ENCODE assay signal across 24 cellular contexts in the genomic region with DNA sequence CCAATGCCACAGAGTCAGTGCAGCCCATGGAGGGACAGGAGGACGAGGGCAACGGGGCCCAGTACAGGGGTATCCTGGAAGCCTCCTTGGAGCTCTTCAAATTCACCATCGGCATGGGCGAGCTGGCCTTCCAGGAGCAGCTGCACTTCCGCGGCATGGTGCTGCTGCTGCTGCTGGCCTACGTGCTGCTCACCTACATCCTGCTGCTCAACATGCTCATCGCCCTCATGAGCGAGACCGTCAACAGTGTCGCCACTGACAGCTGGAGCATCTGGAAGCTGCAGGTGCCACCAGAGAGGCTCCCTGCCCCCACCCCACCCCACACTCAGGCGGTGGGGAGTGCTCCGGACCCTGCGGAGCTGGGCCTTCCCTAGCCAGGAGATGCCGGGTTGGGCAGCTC. TPM values are rescaled to one million over a fixed set of nuclear protein-coding genes. Genes with fewer than 3 reads are reported as not detected.
"Had no signal": no experiment of that assay in that cellular context is flagged by ENCODE, and none has a peak within 500 bp of the region (broad histone marks: within the 10 kb centered on the region; RNA-seq: fewer than 3 reads in every experiment).

No MANE protein-coding gene starts in this region.

- H3K36me3 ChIP-seq: cardiac muscle cell had no signal

- H3K9me3 Mint-ChIP-seq: activated CD8-positive, alpha-beta T cell treated with anti-CD3 and anti-CD28 coated beads for 36 hours; activated naive CD4-positive, alpha-beta T cell treated with anti-CD3 and anti-CD28 coated beads, Interleukin-2, amount 10 ng/mL, durations not matched to agents 7 days and 5 days; activated naive CD8-positive, alpha-beta T cell treated with anti-CD3 and anti-CD28 coated beads for 36 hours; activated T-cell treated with anti-CD3 and anti-CD28 coated beads, Interleukin-2, amount 50 U/mL, for 72 hours; activated T-helper 2 cell treated with anti-CD3 and anti-CD28 coated beads, Interferon-gamma antibody, Interleukin-2, Interleukin-4, amounts not matched to agents 10 μg/mL and 5 μg/mL and 100 μg/mL, durations not matched to agents 14 hours and 24 hours and 36 hours had no signal

- H3K27ac Mint-ChIP-seq: activated CD4-positive, alpha-beta T cell treated with anti-CD3 and anti-CD28 coated beads for 36 hours; activated CD8-positive, alpha-beta T cell treated with anti-CD3 and anti-CD28 coated beads for 36 hours; activated naive CD4-positive, alpha-beta T cell treated with anti-CD3 and anti-CD28 coated beads, Interleukin-2, amount 10 ng/mL, durations not matched to agents 7 days and 5 days; activated naive CD8-positive, alpha-beta T cell treated with anti-CD3 and anti-CD28 coated beads for 36 hours; activated T-helper 2 cell treated with anti-CD3 and anti-CD28 coated beads, Interferon-gamma antibody, Interleukin-2, Interleukin-4, amounts not matched to agents 10 μg/mL and 5 μg/mL and 100 μg/mL, durations not matched to agents 14 hours and 24 hours and 36 hours had no signal

- H3K9me3 ChIP-seq: Peyer's patch had no signal

- DNase-seq: activated CD4-positive, alpha-beta T cell treated with anti-CD3 and anti-CD28 coated beads for 36 hours; activated CD4-positive, alpha-beta T cell treated with anti-CD3 and anti-CD28 coated beads, Interleukin-2, amount 50 U/mL, for 1 hour; activated CD8-positive, alpha-beta memory T cell treated with anti-CD3 and anti-CD28 coated beads, Interleukin-2, amount 50 U/mL, for 4 hours; activated CD8-positive, alpha-beta T cell treated with anti-CD3 and anti-CD28 coated beads for 36 hours; activated gamma-delta T cell treated with Interleukin-2 at 50 U/mL for 16 hours; activated naive CD4-positive, alpha-beta T cell treated with anti-CD3 and anti-CD28 coated beads, Interleukin-2, amount 10 ng/mL, durations not matched to agents 7 days and 5 days; activated naive CD8-positive, alpha-beta T cell treated with anti-CD3 and anti-CD28 coated beads for 36 hours; activated T-cell treated with anti-CD3 and anti-CD28 coated beads, Interleukin-2, amount 50 U/mL, for 72 hours; brain microvascular endothelial cell; NCI-H1092; NCI-H1417; NCI-H2029; NCI-H345; NCI-H524; Peyer's patch; SIG-M5; T-helper 2 cell; T1000 had no signal

- H3K9ac ChIP-seq: KMS-11 had no signal

- FAIRE-seq: TTC549 had no signal

- H3K27me3 ChIP-seq: brain microvascular endothelial cell, cardiac muscle cell, Peyer's patch had no signal

- H3K4me3 Mint-ChIP-seq: activated CD4-positive, alpha-beta T cell treated with anti-CD3 and anti-CD28 coated beads for 36 hours; activated CD8-positive, alpha-beta T cell treated with anti-CD3 and anti-CD28 coated beads for 36 hours; activated naive CD4-positive, alpha-beta T cell treated with anti-CD3 and anti-CD28 coated beads, Interleukin-2, amount 10 ng/mL, durations not matched to agents 7 days and 5 days; activated naive CD8-positive, alpha-beta T cell treated with anti-CD3 and anti-CD28 coated beads for 36 hours; activated T-cell treated with anti-CD3 and anti-CD28 coated beads, Interleukin-2, amount 50 U/mL, for 72 hours had no signal

- H3K4me3 ChIP-seq: cardiac muscle cell, Peyer's patch had no signal

- H3K4me1 ChIP-seq: Peyer's patch had no signal

- ATAC-seq: activated CD4-positive, alpha-beta T cell treated with anti-CD3 and anti-CD28 coated beads for 36 hours; activated CD8-positive, alpha-beta T cell treated with anti-CD3 and anti-CD28 coated beads for 36 hours; activated T-cell treated with anti-CD3 and anti-CD28 coated beads, Interleukin-2, amount 50 U/mL, for 72 hours had no signal

- H3K4me2 ChIP-seq: KMS-11 had no signal

- H3K27me3 Mint-ChIP-seq: activated CD4-positive, alpha-beta T cell treated with anti-CD3 and anti-CD28 coated beads for 36 hours; activated CD8-positive, alpha-beta T cell treated with anti-CD3 and anti-CD28 coated beads for 36 hours; activated naive CD4-positive, alpha-beta T cell treated with anti-CD3 and anti-CD28 coated beads, Interleukin-2, amount 10 ng/mL, durations not matched to agents 7 days and 5 days; activated naive CD8-positive, alpha-beta T cell treated with anti-CD3 and anti-CD28 coated beads for 36 hours had no signal

- H3K27ac ChIP-seq: brain microvascular endothelial cell, cardiac muscle cell, KMS-11, Peyer's patch, VCaP had no signal

RNA-seq across cellular contexts. Expression of gene TRPV2, which starts 16.6 kb away (rescaled TPM):
- total RNA-seq: MCF 10A had no signal
